9 cellular contexts compared by ENCODE assay signal in genomic region chr3:54427951-54428871, GRCh38.
DNase-seq lines count a peak whose midpoint lies in the region; ATAC-seq and TF ChIP-seq lines count a peak whose summit lies in the region.
"Had no signal": no experiment of that assay in that cellular context is flagged by ENCODE, and none has a peak within 500 bp of the region (broad histone marks: within the 10 kb centered on the region; RNA-seq: fewer than 3 reads in every experiment).

No MANE protein-coding gene starts in this region.

- H3K9me3 ChIP-seq in CD8-positive, alpha-beta T cell (ENCODE audit: low read length): no peaks in the 10 kb centered on the region
- H3K9me3 ChIP-seq in neural progenitor cell (ENCODE audit: low read depth): no peaks in the 10 kb centered on the region

- no peaks in the 10 kb centered on the region for H3F3A ChIP-seq in neural progenitor cell (ENCODE audit: low read depth)

- peak overlapping the region; percentile 9 for H2AFZ ChIP-seq in neural progenitor cell (replicated peaks)

- POLR2A ChIA-PET in CD8-positive, alpha-beta T cell (lab: Charles Lee): interaction anchor here (0.7 kb wide), 1 partner anchor 443 kb away, joined by 4 read pairs; no protein-coding TSS in a partner anchor

- H3K36me3 Mint-ChIP-seq in CD8-positive, alpha-beta T cell: no peaks in the 10 kb centered on the region
- H3K36me3 Mint-ChIP-seq in neural progenitor cell: no peaks in the 10 kb centered on the region

- no peak overlapping the region for H3K27ac Mint-ChIP-seq in CD8-positive, alpha-beta T cell
- peak overlapping the region; percentile 16 for H3K27ac Mint-ChIP-seq in neural progenitor cell
- H3K27ac Mint-ChIP-seq: T-helper 1 cell treated with Interleukin-12 subunit alpha and Interleukin-12 subunit beta and Interleukin-4 antibody, amounts not matched to agents 30 μg/mL and 1 μg/mL, for 36 hours had no signal

- no peaks in the 10 kb centered on the region for H3K79me2 ChIP-seq in neural progenitor cell (ENCODE audit: low read depth)

- intact Hi-C loops in CD8-positive, alpha-beta T cell (cut with DNase I, micrococcal nuclease): loop anchor here in 1 of 2 experiments (5.0 kb wide), 1 partner anchor 1824 kb away; no protein-coding TSS in a partner anchor

- H3K4me3 Mint-ChIP-seq in CD8-positive, alpha-beta T cell: no peak overlapping the region
- no peak overlapping the region for H3K4me3 Mint-ChIP-seq in neural progenitor cell
- H3K4me3 Mint-ChIP-seq: T-helper 1 cell treated with Interleukin-12 subunit alpha and Interleukin-12 subunit beta and Interleukin-4 antibody, amounts not matched to agents 30 μg/mL and 1 μg/mL, for 36 hours had no signal

- no peak overlapping the region for H3K9ac ChIP-seq in neural progenitor cell

- H3K9me3 Mint-ChIP-seq in CD8-positive, alpha-beta T cell: no peaks in the 10 kb centered on the region
- H3K9me3 Mint-ChIP-seq in neural progenitor cell: no peaks in the 10 kb centered on the region
- H3K9me3 Mint-ChIP-seq: T-helper 1 cell treated with Interleukin-12 subunit alpha and Interleukin-12 subunit beta and Interleukin-4 antibody, amounts not matched to agents 30 μg/mL and 1 μg/mL, for 36 hours had no signal

- H3K36me3 ChIP-seq in CD8-positive, alpha-beta T cell (ENCODE audit: insufficient read depth, low read length): no peaks in the 10 kb centered on the region
- no peaks in the 10 kb centered on the region for H3K36me3 ChIP-seq in neural progenitor cell

- peak; percentile 42 for TF ChIP-seq CTCF in CD8-positive, alpha-beta T cell (IDR thresholded peaks at IDR 0.05)
- peak; percentile 98 for TF ChIP-seq CTCF in VCaP (conservative IDR thresholded peaks at IDR 0.05)
- TF ChIP-seq CTCF in neural progenitor cell (IDR thresholded peaks at IDR 0.05): peak; percentile 98

- no peak overlapping the region for H3K27ac ChIP-seq in CD8-positive, alpha-beta T cell (ENCODE audit: low read depth, low read length)
- H3K27ac ChIP-seq in VCaP (peak overlapping the region; percentile 8; the same call in 1 of the 2 replicates), neural progenitor cell (no peak overlapping the region)

- no peaks in the 10 kb centered on the region for H3K27me3 ChIP-seq in CD8-positive, alpha-beta T cell (ENCODE audit: insufficient read depth, low read length)
- no peaks in the 10 kb centered on the region for H3K27me3 ChIP-seq in neural progenitor cell

- ATAC-seq in CD8-positive, alpha-beta T cell: no peak
- ATAC-seq in GM19351 (IDR thresholded peaks at IDR 0.05; ENCODE audit: unreplicated experiment): peak; percentile 62
- no peak for ATAC-seq in HG02852 (IDR thresholded peaks at IDR 0.05; ENCODE audit: unreplicated experiment)
- no peak for ATAC-seq in HG03432 (IDR thresholded peaks at IDR 0.05; ENCODE audit: unreplicated experiment)

- CTCF ChIA-PET in CD8-positive, alpha-beta T cell (lab: Charles Lee): interaction anchor here (1.0 to 2.0 kb wide), 4 partner anchors 9 to 1823 kb away, joined by 3 to 8 read pairs (median 3); no protein-coding TSS in a partner anchor

- H4K20me1 ChIP-seq in neural progenitor cell (ENCODE audit: low read depth): no peaks in the 10 kb centered on the region

- no peaks in the 10 kb centered on the region for H3K4me1 ChIP-seq in CD8-positive, alpha-beta T cell (ENCODE audit: insufficient read depth, low read length)
- peaks cover 16% of the 10 kb centered on the region for H3K4me1 ChIP-seq in neural progenitor cell

- peaks cover 8% of the 10 kb centered on the region for H3K27me3 Mint-ChIP-seq in CD8-positive, alpha-beta T cell (ENCODE audit: low read depth)
- H3K27me3 Mint-ChIP-seq in neural progenitor cell (ENCODE audit: insufficient read depth, low read depth): peaks cover 4% of the 10 kb centered on the region

- H3K4me3 ChIP-seq in CD8-positive, alpha-beta T cell (ENCODE audit: low read depth, low read length): no peak overlapping the region
- no peak overlapping the region for H3K4me3 ChIP-seq in neural progenitor cell

- peak overlapping the region; percentile 3 for H3K4me2 ChIP-seq in neural progenitor cell

- DNase-seq in CD8-positive, alpha-beta T cell: no peak
- DNase-seq in NCI-H187 (lab: John Stamatoyannopoulos, UW) (peak; percentile 29 to 56), fibroblast of gingiva (ENCODE audit: low read depth) (peak; percentile 87), neural progenitor cell (ENCODE audit: low spot score) (peak; percentile 80)

- H3K4me1 Mint-ChIP-seq in CD8-positive, alpha-beta T cell (ENCODE audit: low read depth): no peaks in the 10 kb centered on the region
- H3K4me1 Mint-ChIP-seq in neural progenitor cell: peaks cover 36% of the 10 kb centered on the region

Comparison
In these comparisons a context has a peak if more than half of its experiments do, and no peak if none do; other contexts are left out.
1. DNase-seq: peak in NCI-H187 (2 of 2), fibroblast of gingiva (single experiment) and neural progenitor cell (single experiment); none in CD8-positive, alpha-beta T cell (0 of 7).
2. CTCF ChIP-seq: peak in every context shown above with its lines; median percentile 98 in VCaP; 98 in neural progenitor cell; 42 in CD8-positive, alpha-beta T cell.